Comparison of ENCODE assay signal across 9 cellular contexts in genomic region chr1:221203224-221204054, GRCh38.
A peak's percentile ranks its signal among the peaks of the same experiment; 100 is the strongest.
DNase-seq lines count a peak whose midpoint lies in the region; ATAC-seq and TF ChIP-seq lines count a peak whose summit lies in the region.
"Had no signal": no experiment of that assay in that cellular context is flagged by ENCODE, and none has a peak within 500 bp of the region (broad histone marks: within the 10 kb centered on the region; RNA-seq: fewer than 3 reads in every experiment).

No MANE protein-coding gene starts in this region.

- peak; percentile 86 for TF ChIP-seq CTCF in Calu3 (IDR thresholded peaks at IDR 0.05; ENCODE audit: unreplicated experiment)
- TF ChIP-seq CTCF in adrenal gland (IDR thresholded peaks at IDR 0.05), result peak; percentile 65 to 87 (median 72)
- TF ChIP-seq CTCF in right atrium auricular region (IDR thresholded peaks at IDR 0.05), result peak; percentile 67 to 94

- H3K4me3 Mint-ChIP-seq in Calu3 (ENCODE audit: low read depth, unreplicated experiment), result no peak overlapping the region
- H3K4me3 Mint-ChIP-seq: activated naive CD4-positive, alpha-beta T cell treated with anti-CD3 and anti-CD28 coated beads, Interleukin-2, amount 50 U/mL, for 24 hours had no signal

- 8 to 11% (median 9%) methylated on average over 3 of the region's 3 CpGs for WGBS in adrenal gland, 4 donors

- peak; percentile 90 for DNase-seq in Calu3
- DNase-seq in LHCN-M2 (ENCODE audit: low read depth), result peak; percentile 70
- peak; percentile 78 for DNase-seq in SKM-1 treated with dmso at 0.1 percent for 144 hours (lab: John Stamatoyannopoulos, UW; ENCODE audit: unreplicated experiment)
- DNase-seq in adrenal gland, result peak; percentile 68 to 87 (median 78)
- DNase-seq in right atrium auricular region (ENCODE audit: low spot score), result peak; percentile 88
- DNase-seq in renal cortical epithelial cell (ENCODE audit: low read depth), result peak; percentile 67
- no peak for DNase-seq in 8988T

- no peaks in the 10 kb centered on the region for H3K36me3 Mint-ChIP-seq in Calu3 (ENCODE audit: insufficient read depth, unreplicated experiment)
- H3K36me3 Mint-ChIP-seq: activated naive CD4-positive, alpha-beta T cell treated with anti-CD3 and anti-CD28 coated beads, Interleukin-2, amount 50 U/mL, for 24 hours had no signal

- no peaks in the 10 kb centered on the region for H3K27me3 ChIP-seq in adrenal gland
- H3K27me3 ChIP-seq in right atrium auricular region, result no peaks in the 10 kb centered on the region

- CTCF ChIA-PET in Calu3 (lab: Charles Lee), result interaction anchor here (0.9 to 3.4 kb wide), 8 partner anchors 11 to 329 kb away, joined by 3 to 21 read pairs (median 4); no protein-coding TSS in a partner anchor

- H3K4me3 ChIP-seq in adrenal gland (no peak overlapping the region), right atrium auricular region (no peak overlapping the region)

- ATAC-seq in GM21423 (IDR thresholded peaks at IDR 0.05; ENCODE audit: unreplicated experiment), result peak; percentile 68

- H3K36me3 ChIP-seq in adrenal gland (replicated peaks in 1 of 2) (no peaks in the 10 kb centered on the region), right atrium auricular region (no peaks in the 10 kb centered on the region)

- intact Hi-C loops in Calu3 (cut with micrococcal nuclease; ENCODE audit: unreplicated experiment), result loop anchor here (1.0 to 5.0 kb wide), 6 partner anchors 211 to 391 kb away; partner anchors contain the start of gene HLX
- intact Hi-C loops in adrenal gland (cut with DNase I), result loop anchor here (5.0 to 10.0 kb wide), 2 partner anchors 319 to 331 kb away; no protein-coding TSS in a partner anchor

- no peak for TF ChIP-seq POLR2A in adrenal gland (IDR thresholded peaks at IDR 0.05)

- no TSS peak for BruUV-seq in Calu3 (replicated peaks; lab: Mats Ljungman, UMichigan)

- no peak overlapping the region for H3K27ac Mint-ChIP-seq in Calu3 (ENCODE audit: unreplicated experiment)
- H3K27ac Mint-ChIP-seq: activated naive CD4-positive, alpha-beta T cell treated with anti-CD3 and anti-CD28 coated beads, Interleukin-2, amount 50 U/mL, for 24 hours had no signal

- H3K4me1 Mint-ChIP-seq in Calu3 (ENCODE audit: low read depth, unreplicated experiment), result no peaks in the 10 kb centered on the region
- H3K4me1 Mint-ChIP-seq: activated naive CD4-positive, alpha-beta T cell treated with anti-CD3 and anti-CD28 coated beads, Interleukin-2, amount 50 U/mL, for 24 hours had no signal

- H3K9me3 ChIP-seq in adrenal gland (replicated peaks in 1 of 3), result no peaks in the 10 kb centered on the region
- no peaks in the 10 kb centered on the region for H3K9me3 ChIP-seq in right atrium auricular region

- peaks cover 2% of the 10 kb centered on the region for H3K9me3 Mint-ChIP-seq in Calu3 (ENCODE audit: low read depth, unreplicated experiment)

- H3K4me1 ChIP-seq in adrenal gland (replicated peaks in 1 of 2), result no peaks in the 10 kb centered on the region
- H3K4me1 ChIP-seq in right atrium auricular region, result peaks cover 0 to 16% of the 10 kb centered on the region in 2 donors

- no peak overlapping the region for H3K27ac ChIP-seq in adrenal gland
- peak overlapping the region in 1 of 2 donors; percentile 60 for H3K27ac ChIP-seq in right atrium auricular region

- no peaks in the 10 kb centered on the region for H3K27me3 Mint-ChIP-seq in Calu3 (ENCODE audit: unreplicated experiment)
- H3K27me3 Mint-ChIP-seq: activated naive CD4-positive, alpha-beta T cell treated with anti-CD3 and anti-CD28 coated beads, Interleukin-2, amount 50 U/mL, for 24 hours had no signal
